In genomic region chr15:68650901-68651709, GRCh38 we compare ENCODE assay signal across 8 cellular contexts.
DNase-seq lines count a peak whose midpoint lies in the region; ATAC-seq and TF ChIP-seq lines count a peak whose summit lies in the region.

No MANE protein-coding gene starts in this region.

- peaks cover 0 to 8% (median 4%) of the 10 kb centered on the region in 4 donors for H3K4me1 ChIP-seq in sigmoid colon

- ATAC-seq in HG02870 (IDR thresholded peaks at IDR 0.05; ENCODE audit: unreplicated experiment): no peak

- peak; percentile 64 for DNase-seq in CD1c-positive myeloid dendritic cell (ENCODE audit: extremely low spot score)
- peak; percentile 59 for DNase-seq in KBM-7
- DNase-seq in activated T-cell treated with anti-CD3 and anti-CD28 coated beads for 48 hours (ENCODE audit: low read depth): peak; percentile 54
- peak; percentile 14 for DNase-seq in glomerular visceral epithelial cell (ENCODE audit: extremely low spot score)
- peak; percentile 76 for DNase-seq in sigmoid colon
- DNase-seq in NCI-H2196 treated with DMSO at 0.1 percent for 48 hours (lab: John Stamatoyannopoulos, UW; ENCODE audit: unreplicated experiment): no peak
- no peak for DNase-seq in NCI-H1436 treated with DMSO at 0.1 percent for 48 hours (lab: John Stamatoyannopoulos, UW)

- peak in 3 of 4 experiments; percentile 30 to 47 (median 40) for TF ChIP-seq CTCF in sigmoid colon (IDR thresholded peaks at IDR 0.05)

- no peak for TF ChIP-seq POLR2A in sigmoid colon (IDR thresholded peaks at IDR 0.05)

- H3K36me3 ChIP-seq in sigmoid colon: no peaks in the 10 kb centered on the region

- H3K27ac ChIP-seq in sigmoid colon: peak overlapping the region in 1 of 4 donors; percentile 31

- 34 to 54% methylated on average over 23 of the region's 23 CpGs for WGBS in sigmoid colon, 2 donors

- in situ Hi-C loops in KBM-7 (cut with MboI; ENCODE audit: low pct_unique_long_range_greater_than_20kb, low sequenced_read_pairs): no loop called here

- intact Hi-C loops in sigmoid colon (cut with DNase I): no loop called here

- no peaks in the 10 kb centered on the region for H3K27me3 ChIP-seq in sigmoid colon

- TF ChIP-seq EP300 in sigmoid colon (IDR thresholded peaks at IDR 0.05): no peak

- no peaks in the 10 kb centered on the region for H3K9me3 ChIP-seq in sigmoid colon

- H3K4me3 ChIP-seq in sigmoid colon: no peak overlapping the region

Comparison
In these comparisons a context has a peak if more than half of its experiments do, and no peak if none do; other contexts are left out.
1. DNase-seq: peak in CD1c-positive myeloid dendritic cell (single experiment), KBM-7 (single experiment), activated T-cell treated with anti-CD3 and anti-CD28 coated beads for 48 hours (single experiment), glomerular visceral epithelial cell (single experiment) and sigmoid colon (single experiment); none in NCI-H2196 treated with DMSO at 0.1 percent for 48 hours (single experiment) and NCI-H1436 treated with DMSO at 0.1 percent for 48 hours (single experiment).